ENCODE assay signal across 13 cellular contexts in the genomic region with DNA sequence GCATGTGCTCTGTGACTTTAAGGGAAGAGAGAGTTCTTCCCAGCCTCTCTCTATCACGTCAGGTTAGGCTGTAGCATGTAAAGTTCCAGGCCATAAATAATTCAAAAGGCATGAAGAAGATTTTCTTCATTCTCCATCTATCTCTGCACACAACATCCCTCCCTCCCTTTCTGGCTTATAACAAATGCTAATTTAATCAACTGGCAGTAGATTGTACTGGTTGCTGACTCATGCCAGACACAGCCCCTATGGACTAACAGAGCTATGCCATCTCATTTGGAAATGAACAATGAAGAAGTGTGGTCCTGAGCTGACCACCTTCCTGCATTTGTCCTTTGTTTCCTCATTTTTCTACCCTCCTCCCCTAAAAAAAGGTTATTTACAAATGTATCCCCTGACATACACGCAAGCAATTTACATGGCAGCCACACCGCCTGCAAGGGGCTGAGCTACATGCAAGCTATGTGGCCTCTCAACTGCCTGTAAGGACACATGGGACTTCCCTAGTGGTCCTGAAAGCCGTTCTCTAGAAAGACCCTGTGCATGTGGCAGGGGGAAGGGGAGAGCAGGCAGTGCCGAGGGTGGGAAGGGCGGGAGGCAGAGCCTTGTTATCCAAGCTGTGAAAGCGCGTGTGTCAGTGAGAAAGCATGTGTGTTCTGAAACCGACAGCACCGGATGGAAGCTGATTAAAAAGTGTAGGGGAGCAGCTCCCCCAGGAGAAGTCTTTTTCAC.
DNase-seq lines count a peak whose midpoint lies in the region; ATAC-seq and TF ChIP-seq lines count a peak whose summit lies in the region.
"Had no signal": no experiment of that assay in that cellular context is flagged by ENCODE, and none has a peak within 500 bp of the region (broad histone marks: within the 10 kb centered on the region; RNA-seq: fewer than 3 reads in every experiment).

No MANE protein-coding gene starts in this region.

- H3K27ac ChIP-seq in GM23248 (peak overlapping the region; percentile 94), fibroblast of lung (ENCODE audit: insufficient read depth, low read length) (peak overlapping the region; percentile 91)

- H3K4me2 ChIP-seq in GM23248 (ENCODE audit: unreplicated experiment) (peak overlapping the region; percentile 82), fibroblast of lung (ENCODE audit: extremely low read depth, insufficient read depth, low read length) (no peak overlapping the region), skeletal muscle satellite cell (ENCODE audit: low read length) (no peak overlapping the region)

- H3K36me3 ChIP-seq in GM23248 (ENCODE audit: low read depth) (no peaks in the 10 kb centered on the region), fibroblast of lung (ENCODE audit: control insufficient read depth, insufficient read depth, low read length) (no peaks in the 10 kb centered on the region), skeletal muscle satellite cell (ENCODE audit: insufficient read depth, low read length) (no peaks in the 10 kb centered on the region)

- H4K20me1 ChIP-seq in GM23248 (ENCODE audit: insufficient read depth) (no peaks in the 10 kb centered on the region), fibroblast of lung (ENCODE audit: control insufficient read depth, extremely low read depth, insufficient read depth, low read length) (no peaks in the 10 kb centered on the region)

- H3K4me1 ChIP-seq in GM23248 (ENCODE audit: insufficient read depth) = peaks cover 85% of the 10 kb centered on the region
- peaks cover 67% of the 10 kb centered on the region for H3K4me1 ChIP-seq in fibroblast of lung (ENCODE audit: control insufficient read depth, extremely low read depth, insufficient read depth, low read length)
- peaks cover 98% of the 10 kb centered on the region for H3K4me1 ChIP-seq in skeletal muscle satellite cell (ENCODE audit: control insufficient read depth, insufficient read depth, low read length)

- DNase-seq in GM23248 (peak; percentile 65), SK-N-DZ (ENCODE audit: low spot score) (peak; percentile 88), fibroblast of lung (ENCODE audit: low read depth in 2 of 2) (peak; percentile 62 to 84), SKM-1 (lab: John Stamatoyannopoulos, UW; ENCODE audit: unreplicated experiment) (no peak), GOT3 (lab: John Stamatoyannopoulos, UW) (no peak)
- DNase-seq: activated CD4-positive, alpha-beta memory T cell treated with anti-CD3 and anti-CD28 coated beads for 36 hours; activated naive CD8-positive, alpha-beta T cell treated with anti-CD3 and anti-CD28 coated beads, Interleukin-2, amount 10 ng/mL, durations not matched to agents 7 days and 5 days; DND-41; NCI-H2227 treated with DMSO at 0.1 percent for 48 hours; nephron progenitor cell; stimulated activated CD4-positive, alpha-beta T cell treated with anti-CD3 and anti-CD28 coated beads, Interleukin-1b, Interleukin-23, amount 100 ng/mL, for 48 hours had no signal

- H3K9ac ChIP-seq in GM23248 = peak overlapping the region; percentile 79; the same call in 1 of the 2 replicates
- no peak overlapping the region for H3K9ac ChIP-seq in fibroblast of lung (ENCODE audit: insufficient read depth, low read length)
- peak overlapping the region; percentile 84 for H3K9ac ChIP-seq in skeletal muscle satellite cell (ENCODE audit: low read depth, low read length)

- H3K9me3 ChIP-seq in GM23248 (ENCODE audit: low read depth) (no peaks in the 10 kb centered on the region), fibroblast of lung (ENCODE audit: control insufficient read depth, insufficient read depth, low read depth, low read length) (no peaks in the 10 kb centered on the region), skeletal muscle satellite cell (replicated peaks; ENCODE audit: low read length) (no peaks in the 10 kb centered on the region)

- H3K79me2 ChIP-seq in GM23248 (ENCODE audit: insufficient read depth) (no peaks in the 10 kb centered on the region), fibroblast of lung (ENCODE audit: control insufficient read depth, insufficient read depth, low read length) (no peaks in the 10 kb centered on the region)

- no peak overlapping the region for H2AFZ ChIP-seq in GM23248
- H2AFZ ChIP-seq in fibroblast of lung (ENCODE audit: low read length) = no peak overlapping the region

- no peak for ATAC-seq in GM21390 (IDR thresholded peaks at IDR 0.05; ENCODE audit: unreplicated experiment)

- WGBS in GM23248 (ENCODE audit: low coverage in 1 of 2, low lambda C conversion rate in 2 of 2, missing lambda C conversion rate in 2 of 2), 2 experiments = 65 to 71% methylated on average over 8 to 10 of the region's 10 CpGs

- no peaks in the 10 kb centered on the region for H3K27me3 ChIP-seq in GM23248 (replicated peaks; ENCODE audit: insufficient read depth)
- no peaks in the 10 kb centered on the region for H3K27me3 ChIP-seq in fibroblast of lung (ENCODE audit: control insufficient read depth, insufficient read depth, low read length)
- no peaks in the 10 kb centered on the region for H3K27me3 ChIP-seq in skeletal muscle satellite cell (ENCODE audit: control insufficient read depth, insufficient read depth, low read length)

- no peak for TF ChIP-seq CTCF in fibroblast of lung (conservative IDR thresholded peaks at IDR 0.05 in 1 of 2, IDR thresholded peaks at IDR 0.05 in 1 of 2; ENCODE audit: low read depth in 1 of 2, low read length in 2 of 2)

- H3K9me2 ChIP-seq in GM23248 (ENCODE audit: insufficient read depth) = no peaks in the 10 kb centered on the region

- no peak overlapping the region for H3K4me3 ChIP-seq in GM23248
- H3K4me3 ChIP-seq in fibroblast of lung (replicated peaks in 1 of 4; ENCODE audit: control extremely low read depth in 1 of 4, insufficient read depth in 1 of 4, low read depth in 3 of 4, low read length in 4 of 4) = no peak overlapping the region
- H3K4me3 ChIP-seq in skeletal muscle satellite cell (ENCODE audit: low read length) = no peak overlapping the region

- peaks cover 73% of the 10 kb centered on the region for H3F3A ChIP-seq in GM23248 (ENCODE audit: insufficient read depth)

- in situ Hi-C loops in GM23248 (cut with MboI) = no loop called here

Comparison
In these comparisons a context has a peak if more than half of its experiments do, and no peak if none do; other contexts are left out.
1. DNase-seq: peak in GM23248 (single experiment), SK-N-DZ (single experiment) and fibroblast of lung (2 of 2); none in SKM-1 (single experiment) and GOT3 (single experiment).